1 cellular context compared by ENCODE assay signal in the genomic region with DNA sequence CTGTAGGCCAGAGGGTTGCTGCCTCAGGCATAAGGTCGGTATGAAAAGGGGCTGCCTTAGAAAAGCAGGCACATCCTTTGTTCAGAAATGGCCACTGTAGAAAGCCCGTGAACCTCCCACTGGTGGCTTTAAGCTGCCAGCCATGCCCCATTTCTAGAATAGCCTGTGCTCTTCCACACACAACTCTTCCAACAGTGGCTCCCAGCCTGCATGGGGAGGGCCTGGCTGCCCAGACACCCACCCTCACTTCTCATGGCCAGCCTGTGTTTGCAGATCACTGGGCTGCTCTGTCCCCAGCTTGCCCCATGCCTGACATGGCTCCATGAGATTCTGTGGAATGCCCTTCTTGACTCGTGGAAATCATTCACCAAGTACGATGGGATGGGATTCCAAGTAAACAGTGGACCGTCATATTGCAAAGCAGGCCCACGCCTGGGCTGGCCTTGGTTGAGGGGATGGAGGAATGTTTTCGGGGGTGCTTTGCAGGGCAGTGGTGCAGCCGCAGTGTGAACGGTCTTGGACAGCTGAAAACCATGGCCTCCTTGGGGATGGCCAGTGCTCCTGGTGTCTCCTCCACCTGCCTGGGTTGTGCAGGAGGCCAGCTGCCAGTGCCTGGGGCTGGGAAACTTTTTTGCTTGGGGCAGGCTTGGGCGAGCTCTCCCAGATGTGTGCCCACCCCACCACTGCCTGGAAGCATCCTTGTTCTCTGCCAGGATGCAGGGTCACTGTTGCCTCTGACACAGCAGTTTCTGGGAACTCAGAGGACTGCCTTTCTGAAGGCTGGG. TPM values are rescaled to one million over a fixed set of nuclear protein-coding genes. Genes with fewer than 3 reads are reported as not detected.
"Had no signal": no experiment of that assay in that cellular context is flagged by ENCODE, and none has a peak within 500 bp of the region (broad histone marks: within the 10 kb centered on the region; RNA-seq: fewer than 3 reads in every experiment).

No MANE protein-coding gene starts in this region.

RNA-seq across cellular contexts. Expression of a gene that starts 57.3 kb away (rescaled TPM):
- polyA plus RNA-seq: naive thymus-derived CD8-positive, alpha-beta T cell had no signal
